Comparison of ENCODE assay signal across 8 cellular contexts in the genomic region with DNA sequence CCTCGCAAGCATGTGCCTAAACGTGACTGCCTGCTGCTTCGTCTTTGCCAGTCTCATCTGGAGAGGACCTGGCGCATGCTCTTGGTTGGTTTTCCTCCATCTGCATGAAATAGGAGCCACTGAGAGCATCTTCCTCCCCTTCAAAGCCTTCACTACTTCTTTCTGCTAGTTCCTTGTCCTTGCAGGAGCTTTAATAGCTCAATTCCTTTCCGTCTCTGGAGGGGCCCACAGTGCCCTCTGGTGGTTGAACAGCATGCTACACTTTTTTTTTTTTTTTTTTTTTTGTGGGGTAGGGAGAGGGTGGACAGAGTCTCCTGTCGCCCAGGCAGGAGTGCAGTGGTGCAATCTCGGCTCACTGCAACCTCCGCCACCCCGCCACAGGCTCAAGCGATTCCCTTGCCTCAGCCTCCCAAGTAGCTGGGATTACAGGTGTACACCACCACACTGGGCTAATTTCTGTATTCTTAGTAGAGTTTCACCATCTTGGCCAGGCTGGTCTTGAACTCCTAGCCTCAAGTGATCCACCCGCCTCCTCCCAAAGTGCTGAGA. TPM values are rescaled to one million over a fixed set of nuclear protein-coding genes. Genes with fewer than 3 reads are reported as not detected.
DNase-seq lines count a peak whose midpoint lies in the region; ATAC-seq, FAIRE-seq and TF ChIP-seq lines count a peak whose summit lies in the region.

No MANE protein-coding gene starts in this region.

- H3K4me3 ChIP-seq in endothelial cell of umbilical vein (replicated peaks in 1 of 3; ENCODE audit: insufficient read depth in 1 of 3, low read depth in 1 of 3, low read length in 3 of 3), result no peak overlapping the region
- H3K4me3 ChIP-seq in naive thymus-derived CD4-positive, alpha-beta T cell (ENCODE audit: low read length), result no peak overlapping the region
- no peak overlapping the region for H3K4me3 ChIP-seq in suprapubic skin

- H3K9ac ChIP-seq in endothelial cell of umbilical vein (replicated peaks; ENCODE audit: extremely low read depth, insufficient read depth, low read length), result no peak overlapping the region

- TF ChIP-seq POLR2A in endothelial cell of umbilical vein (IDR thresholded peaks at IDR 0.05; ENCODE audit: low read depth, low read length) (no peak), suprapubic skin (IDR thresholded peaks at IDR 0.05) (no peak)

- peaks cover 13% of the 10 kb centered on the region for H3K4me1 Mint-ChIP-seq in activated CD8-positive, alpha-beta T cell treated with anti-CD3 and anti-CD28 coated beads, Interleukin-2, amount 10 ng/mL, durations not matched to agents 7 days and 5 days (ENCODE audit: low read depth)
- peaks cover 6 to 11% (median 6%) of the 10 kb centered on the region in 7 donors for H3K4me1 Mint-ChIP-seq in naive thymus-derived CD4-positive, alpha-beta T cell

- peak; percentile 87 for FAIRE-seq in endothelial cell of umbilical vein (lab: Jason Lieb, UNC)

- POLR2A ChIA-PET in activated CD8-positive, alpha-beta T cell treated with anti-CD3 and anti-CD28 coated beads, Interleukin-2, amount 10 ng/mL, durations not matched to agents 7 days and 5 days (lab: Charles Lee), result no interaction called here
- POLR2A ChIA-PET in endothelial cell of umbilical vein (lab: Charles Lee), result interaction anchor here (0.6 to 1.0 kb wide), 2 partner anchors 16 to 188 kb away, joined by 3 to 4 read pairs; no protein-coding TSS in a partner anchor
- POLR2A ChIA-PET in naive thymus-derived CD4-positive, alpha-beta T cell (lab: Charles Lee), result no interaction called here

- peak; percentile 46 for DNase-seq in 8988T
- DNase-seq in NCI-H748 treated with DMSO at 0.1 percent for 48 hours (lab: John Stamatoyannopoulos, UW), result peak; percentile 4
- peak; percentile 64 for DNase-seq in activated CD8-positive, alpha-beta T cell treated with anti-CD3 and anti-CD28 coated beads, Interleukin-2, amount 10 ng/mL, durations not matched to agents 7 days and 5 days
- DNase-seq in endothelial cell of umbilical vein (ENCODE audit: low read depth, low spot score), result peak; percentile 71
- peak; percentile 15 to 60 (median 52) for DNase-seq in naive thymus-derived CD4-positive, alpha-beta T cell
- no peak for DNase-seq in suprapubic skin (ENCODE audit: low spot score in 2 of 2)

- H3K27me3 ChIP-seq in endothelial cell of umbilical vein (ENCODE audit: control insufficient read depth in 2 of 2, insufficient read depth in 2 of 2, low read length in 2 of 2) (peaks cover 0 to 7% of the 10 kb centered on the region in 2 experiments), suprapubic skin (no peaks in the 10 kb centered on the region)
- no peaks in the 10 kb centered on the region for H3K27me3 ChIP-seq in naive thymus-derived CD4-positive, alpha-beta T cell (ENCODE audit: control insufficient read depth in 2 of 2, insufficient read depth in 2 of 2, low read length in 2 of 2)

- H3K27ac ChIP-seq in endothelial cell of umbilical vein (ENCODE audit: insufficient read depth, low read depth, low read length) (no peak overlapping the region), suprapubic skin (no peak overlapping the region)
- H3K27ac ChIP-seq in naive thymus-derived CD4-positive, alpha-beta T cell (ENCODE audit: low read depth, low read length), result no peak overlapping the region

- TF ChIP-seq CTCF in GM12872 (IDR thresholded peaks at IDR 0.05; ENCODE audit: insufficient read depth, low read depth, low read length), result peak; percentile 79
- TF ChIP-seq CTCF in endothelial cell of umbilical vein (IDR thresholded peaks at IDR 0.05; ENCODE audit: extremely low read depth in 1 of 2, insufficient read depth in 1 of 2, low read depth in 1 of 2, low read length in 2 of 2), result peak; percentile 65 to 76
- TF ChIP-seq CTCF in suprapubic skin (IDR thresholded peaks at IDR 0.05), result peak; percentile 61 to 69

- no peak overlapping the region for H3K4me3 Mint-ChIP-seq in activated CD8-positive, alpha-beta T cell treated with anti-CD3 and anti-CD28 coated beads, Interleukin-2, amount 10 ng/mL, durations not matched to agents 7 days and 5 days
- H3K4me3 Mint-ChIP-seq in naive thymus-derived CD4-positive, alpha-beta T cell, result peak overlapping the region in 7 of 10 donors; percentile 35 to 68 (median 44)

- 53% methylated on average over 11 of the region's 11 CpGs for WGBS in suprapubic skin

- no peaks in the 10 kb centered on the region for H3K27me3 Mint-ChIP-seq in activated CD8-positive, alpha-beta T cell treated with anti-CD3 and anti-CD28 coated beads, Interleukin-2, amount 10 ng/mL, durations not matched to agents 7 days and 5 days (ENCODE audit: low read depth)
- H3K27me3 Mint-ChIP-seq in naive thymus-derived CD4-positive, alpha-beta T cell, result no peaks in the 10 kb centered on the region

- peak; percentile 60 for ATAC-seq in activated CD8-positive, alpha-beta T cell treated with anti-CD3 and anti-CD28 coated beads, Interleukin-2, amount 10 ng/mL, durations not matched to agents 7 days and 5 days
- ATAC-seq in naive thymus-derived CD4-positive, alpha-beta T cell, result peak; percentile 82
- ATAC-seq in HG03095 (IDR thresholded peaks at IDR 0.05; ENCODE audit: unreplicated experiment), result no peak

- H3K4me2 ChIP-seq in endothelial cell of umbilical vein (ENCODE audit: insufficient read depth, low read length), result no peak overlapping the region

- H3K9me3 Mint-ChIP-seq in activated CD8-positive, alpha-beta T cell treated with anti-CD3 and anti-CD28 coated beads, Interleukin-2, amount 10 ng/mL, durations not matched to agents 7 days and 5 days (ENCODE audit: insufficient read depth), result no peaks in the 10 kb centered on the region
- peaks cover 0 to 7% (median 0%) of the 10 kb centered on the region in 11 donors for H3K9me3 Mint-ChIP-seq in naive thymus-derived CD4-positive, alpha-beta T cell

- H3K27ac Mint-ChIP-seq in activated CD8-positive, alpha-beta T cell treated with anti-CD3 and anti-CD28 coated beads, Interleukin-2, amount 10 ng/mL, durations not matched to agents 7 days and 5 days, result no peak overlapping the region
- peak overlapping the region in 2 of 9 donors; percentile 33 to 34 for H3K27ac Mint-ChIP-seq in naive thymus-derived CD4-positive, alpha-beta T cell

- BruUV-seq in endothelial cell of umbilical vein (replicated peaks; lab: Mats Ljungman, UMichigan), result no TSS peak

- CTCF ChIA-PET in activated CD8-positive, alpha-beta T cell treated with anti-CD3 and anti-CD28 coated beads, Interleukin-2, amount 10 ng/mL, durations not matched to agents 7 days and 5 days (lab: Charles Lee), result interaction anchor here (0.7 to 7.1 kb wide), 22 partner anchors 8 to 554 kb away, joined by 3 to 76 read pairs (median 4); a partner anchor contains a TSS
- CTCF ChIA-PET in endothelial cell of umbilical vein (lab: Charles Lee), result interaction anchor here (0.5 to 2.9 kb wide), 80 partner anchors 8 to 1066 kb away, joined by 3 to 127 read pairs (median 4); a partner anchor contains a TSS
- CTCF ChIA-PET in naive thymus-derived CD4-positive, alpha-beta T cell (lab: Charles Lee), result interaction anchor here (0.5 to 2.7 kb wide), 14 partner anchors 10 to 1394 kb away, joined by 3 to 16 read pairs (median 4); a partner anchor contains a TSS

- dilution Hi-C loops in endothelial cell of umbilical vein (cut with MboI; ENCODE audit: extremely low pct_ligation_motif_present, low sequenced_read_pairs), result no loop called here

- H3K9me3 ChIP-seq in endothelial cell of umbilical vein (replicated peaks; ENCODE audit: control insufficient read depth, insufficient read depth, low read length) (no peaks in the 10 kb centered on the region), suprapubic skin (no peaks in the 10 kb centered on the region)
- no peaks in the 10 kb centered on the region for H3K9me3 ChIP-seq in naive thymus-derived CD4-positive, alpha-beta T cell (ENCODE audit: control insufficient read depth in 2 of 3, low read length in 3 of 3)

- H4K20me1 ChIP-seq in endothelial cell of umbilical vein (replicated peaks; ENCODE audit: control insufficient read depth, extremely low read depth, insufficient read depth, low read length), result no peaks in the 10 kb centered on the region

- intact Hi-C loops in endothelial cell of umbilical vein (cut with micrococcal nuclease), result loop anchor here (1.0 to 5.0 kb wide), 5 partner anchors 93 to 451 kb away; no protein-coding TSS in a partner anchor
- intact Hi-C loops in naive thymus-derived CD4-positive, alpha-beta T cell (cut with micrococcal nuclease), result loop anchor here (1.0 to 10.0 kb wide), 7 partner anchors 93 to 451 kb away; a partner anchor contains a TSS

- TF ChIP-seq EP300 in suprapubic skin (IDR thresholded peaks at IDR 0.05), result no peak

- H3K9me1 ChIP-seq in endothelial cell of umbilical vein (replicated peaks; ENCODE audit: control insufficient read depth, extremely low read depth, insufficient read depth, low read length), result no peaks in the 10 kb centered on the region

- H2AFZ ChIP-seq in endothelial cell of umbilical vein (ENCODE audit: low read depth, low read length), result no peak overlapping the region

- no peaks in the 10 kb centered on the region for H3K4me1 ChIP-seq in endothelial cell of umbilical vein (ENCODE audit: control insufficient read depth, extremely low read depth, insufficient read depth, low read length)
- H3K4me1 ChIP-seq in naive thymus-derived CD4-positive, alpha-beta T cell (ENCODE audit: control insufficient read depth in 2 of 2, insufficient read depth in 2 of 2, low read length in 2 of 2), result no peaks in the 10 kb centered on the region
- no peaks in the 10 kb centered on the region for H3K4me1 ChIP-seq in suprapubic skin

- peaks cover 28% of the 10 kb centered on the region for H3K36me3 Mint-ChIP-seq in activated CD8-positive, alpha-beta T cell treated with anti-CD3 and anti-CD28 coated beads, Interleukin-2, amount 10 ng/mL, durations not matched to agents 7 days and 5 days (ENCODE audit: low read depth)
- peaks cover 5 to 34% (median 11%) of the 10 kb centered on the region in 5 donors for H3K36me3 Mint-ChIP-seq in naive thymus-derived CD4-positive, alpha-beta T cell

- H3K36me3 ChIP-seq in endothelial cell of umbilical vein (ENCODE audit: control insufficient read depth in 2 of 2, extremely low read depth in 1 of 2, insufficient read depth in 2 of 2, low read length in 2 of 2) (no peaks in the 10 kb centered on the region), suprapubic skin (no peaks in the 10 kb centered on the region)
- H3K36me3 ChIP-seq in naive thymus-derived CD4-positive, alpha-beta T cell (ENCODE audit: control insufficient read depth in 2 of 3, insufficient read depth in 3 of 3, low read length in 3 of 3), result peaks cover 0 to 6% (median 0%) of the 10 kb centered on the region in 3 experiments

- no peaks in the 10 kb centered on the region for H3K79me2 ChIP-seq in endothelial cell of umbilical vein (ENCODE audit: control insufficient read depth, insufficient read depth, low read length)

RNA-seq across cellular contexts. Expression of a gene that starts 59.6 kb away (rescaled TPM):
- 100 to 1,000 TPM; 128 to 135 TPM for total RNA-seq in activated CD8-positive, alpha-beta T cell treated with anti-CD3 and anti-CD28 coated beads, Interleukin-2, amount 10 ng/mL, durations not matched to agents 7 days and 5 days
- 10.7 and 11.6 TPM in 2 replicates for total RNA-seq in endothelial cell of umbilical vein
- 9.0 and 10.2 TPM in 2 replicates for polyA plus RNA-seq in endothelial cell of umbilical vein
- polyA plus RNA-seq in endothelial cell of umbilical vein (2011; cell fraction: cytosol; rRNA removed), result 6.8 and 8.0 TPM in 2 replicates
- 9.1 and 10.4 TPM in 2 replicates for polyA plus RNA-seq in endothelial cell of umbilical vein (2011; cell fraction: nucleus; rRNA removed)
- polyA plus RNA-seq in endothelial cell of umbilical vein (2012), result 12.9 and 14.5 TPM in 2 replicates
- 9.0 and 13.4 TPM in 2 replicates for polyA minus RNA-seq in endothelial cell of umbilical vein
- 1.7 TPM for polyA minus RNA-seq in endothelial cell of umbilical vein (2011; cell fraction: cytosol; rRNA and poly(A)+ RNA removed)
- 10.2 and 13.1 TPM in 2 replicates for polyA minus RNA-seq in endothelial cell of umbilical vein (2011; cell fraction: nucleus; rRNA and poly(A)+ RNA removed)
- 100 to 1,000 TPM in 4 of 5 experiments, 10 to 100 TPM in 1; 97.5 to 182 (median 117) TPM for total RNA-seq in naive thymus-derived CD4-positive, alpha-beta T cell
- polyA plus RNA-seq in naive thymus-derived CD4-positive, alpha-beta T cell, result 100 to 1,000 TPM in 1 of 2 donors, 10 to 100 TPM in 1; 89.8 to 101 TPM
- total RNA-seq in suprapubic skin, result 10 to 100 TPM; 11.8 to 32.7 (median 21.2) TPM

Comparison
In these comparisons a context has a peak if more than half of its experiments do, and no peak if none do; other contexts are left out.
1. DNase-seq: peak in 8988T (single experiment), NCI-H748 treated with DMSO at 0.1 percent for 48 hours (single experiment), activated CD8-positive, alpha-beta T cell treated with anti-CD3 and anti-CD28 coated beads, Interleukin-2, amount 10 ng/mL, durations not matched to agents 7 days and 5 days (single experiment), endothelial cell of umbilical vein (single experiment) and naive thymus-derived CD4-positive, alpha-beta T cell (9 of 9); none in suprapubic skin (0 of 2).
2. Peak in every context shown above with its lines, with median percentiles within 50 percentile points of each other: CTCF ChIP-seq.